In genomic region chr1:6770727-6771567, GRCh38 we compare ENCODE assay signal across 10 cellular contexts. TPM values are rescaled to one million over a fixed set of nuclear protein-coding genes. Genes with fewer than 3 reads are reported as not detected.
DNase-seq lines count a peak whose midpoint lies in the region; ATAC-seq and TF ChIP-seq lines count a peak whose summit lies in the region.
"Had no signal": no experiment of that assay in that cellular context is flagged by ENCODE, and none has a peak within 500 bp of the region (broad histone marks: within the 10 kb centered on the region; RNA-seq: fewer than 3 reads in every experiment).

No MANE protein-coding gene starts in this region.

- H3K27me3 ChIP-seq in BE2C = no peaks in the 10 kb centered on the region

- TF ChIP-seq CTCF in BE2C (IDR thresholded peaks at IDR 0.05; ENCODE audit: low read depth, low read length) = no peak
- TF ChIP-seq CTCF in choroid plexus epithelial cell (conservative IDR thresholded peaks at IDR 0.05; ENCODE audit: low read depth, low read length) = no peak

- no peaks in the 10 kb centered on the region for H3K4me1 ChIP-seq in BE2C

- H3K4me3 ChIP-seq in BE2C (ENCODE audit: low read depth, low read length) = peak overlapping the region; percentile 28
- H3K4me3 ChIP-seq in choroid plexus epithelial cell (ENCODE audit: low read depth, low read length) = no peak overlapping the region

- H3K36me3 ChIP-seq in BE2C = no peaks in the 10 kb centered on the region

- in situ Hi-C loops in G401 (cut with HindIII; ENCODE audit: low sequenced_read_pairs) = no loop called here

- H3K9me3 ChIP-seq in BE2C = no peaks in the 10 kb centered on the region

- DNase-seq in BE2C (peak; percentile 38), M059J (ENCODE audit: low read depth) (peak; percentile 85), choroid plexus epithelial cell (ENCODE audit: low read depth) (peak; percentile 47), myocyte (ENCODE audit: low read depth) (peak; percentile 18), G401 (ENCODE audit: low spot score) (no peak), amniotic stem cell (lab: John Stamatoyannopoulos, UW) (no peak)
- DNase-seq in activated CD8-positive, alpha-beta memory T cell treated with anti-CD3 and anti-CD28 coated beads for 24 hours = no peak
- DNase-seq: CD4-positive, alpha-beta T cell had no signal

- no peak for ATAC-seq in GM21447 (IDR thresholded peaks at IDR 0.05; ENCODE audit: unreplicated experiment)
- ATAC-seq: natural killer cell treated with Interleukin-12 subunit alpha and Interleukin-12 subunit beta and Interleukin-15 and Interleukin-18, amount 100 ng/mL, for 72 hours had no signal

RNA-seq across cellular contexts. Expression of gene CAMTA1, which starts 14.3 kb away (rescaled TPM):
- polyA plus RNA-seq in BE2C (2012; ENCODE audit: insufficient read depth, insufficient read length, low read depth) = 61.8 TPM
- 219 and 225 TPM in 2 replicates for total RNA-seq in M059J (2014; rRNA removed; shearing (Covaris generic))
- total RNA-seq in myocyte = 68.9 and 71.7 TPM in 2 replicates
- 72.0 TPM for polyA plus RNA-seq in myocyte (2012)
- 137 and 261 TPM in 2 replicates for total RNA-seq in G401 (2014; rRNA removed; shearing (Covaris generic))

Comparison
In these comparisons a context has a peak if more than half of its experiments do, and no peak if none do; other contexts are left out.
1. DNase-seq: peak in BE2C (single experiment), M059J (single experiment), choroid plexus epithelial cell (single experiment) and myocyte (single experiment); none in activated CD8-positive, alpha-beta memory T cell treated with anti-CD3 and anti-CD28 coated beads for 24 hours (single experiment), G401 (single experiment) and amniotic stem cell (single experiment).